1 cellular context compared by ENCODE assay signal in the genomic region with DNA sequence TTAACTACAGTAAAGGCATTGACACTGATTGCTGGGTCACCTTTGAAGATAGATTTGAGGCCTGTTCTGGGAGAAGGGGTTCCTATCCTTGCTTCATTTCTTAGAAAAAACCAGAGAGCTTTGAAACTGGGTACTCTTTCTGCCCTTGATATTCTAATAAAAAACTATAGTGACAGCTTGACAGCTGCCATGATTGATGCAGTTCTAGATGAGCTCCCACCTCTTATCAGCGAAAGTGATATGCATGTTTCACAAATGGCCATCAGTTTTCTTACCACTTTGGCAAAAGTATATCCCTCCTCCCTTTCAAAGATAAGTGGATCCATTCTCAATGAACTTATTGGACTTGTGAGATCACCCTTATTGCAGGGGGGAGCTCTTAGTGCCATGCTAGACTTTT.
TF ChIP-seq lines count a peak whose summit lies in the region.

No MANE protein-coding gene starts in this region.

TF ChIP-seq in GM12878, 131 proteins besides CTCF, POLR2A, EP300 and RAD21:
- no peak for TF ChIP-seq SREBF1 (IDR thresholded peaks at IDR 0.05; ENCODE audit: low read length)
- TF ChIP-seq, protein P1, sequence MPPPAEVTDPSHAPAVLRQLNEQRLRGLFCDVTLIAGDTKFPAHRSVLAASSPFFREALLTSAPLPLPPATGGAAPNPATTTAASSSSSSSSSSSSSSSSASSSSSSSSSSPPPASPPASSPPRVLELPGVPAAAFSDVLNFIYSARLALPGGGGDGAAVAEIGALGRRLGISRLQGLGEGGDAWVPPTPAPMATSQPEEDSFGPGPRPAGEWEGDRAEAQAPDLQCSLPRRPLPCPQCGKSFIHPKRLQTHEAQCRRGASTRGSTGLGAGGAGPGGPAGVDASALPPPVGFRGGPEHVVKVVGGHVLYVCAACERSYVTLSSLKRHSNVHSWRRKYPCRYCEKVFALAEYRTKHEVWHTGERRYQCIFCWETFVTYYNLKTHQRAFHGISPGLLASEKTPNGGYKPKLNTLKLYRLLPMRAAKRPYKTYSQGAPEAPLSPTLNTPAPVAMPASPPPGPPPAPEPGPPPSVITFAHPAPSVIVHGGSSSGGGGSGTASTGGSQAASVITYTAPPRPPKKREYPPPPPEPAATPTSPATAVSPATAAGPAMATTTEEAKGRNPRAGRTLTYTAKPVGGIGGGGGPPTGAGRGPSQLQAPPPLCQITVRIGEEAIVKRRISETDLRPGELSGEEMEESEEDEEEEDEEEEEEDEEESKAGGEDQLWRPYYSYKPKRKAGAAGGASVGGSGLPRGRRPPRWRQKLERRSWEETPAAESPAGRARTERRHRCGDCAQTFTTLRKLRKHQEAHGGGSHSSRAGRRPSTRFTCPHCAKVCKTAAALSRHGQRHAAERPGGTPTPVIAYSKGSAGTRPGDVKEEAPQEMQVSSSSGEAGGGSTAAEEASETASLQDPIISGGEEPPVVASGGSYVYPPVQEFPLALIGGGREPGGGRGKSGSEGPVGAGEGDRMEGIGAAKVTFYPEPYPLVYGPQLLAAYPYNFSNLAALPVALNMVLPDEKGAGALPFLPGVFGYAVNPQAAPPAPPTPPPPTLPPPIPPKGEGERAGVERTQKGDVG (CRISPR knock-in tag; IDR thresholded peaks at IDR 0.05) = no peak
- TF ChIP-seq SREBF2 (IDR thresholded peaks at IDR 0.05; ENCODE audit: low read length) = no peak
